14 cellular contexts compared by ENCODE assay signal in the genomic region with DNA sequence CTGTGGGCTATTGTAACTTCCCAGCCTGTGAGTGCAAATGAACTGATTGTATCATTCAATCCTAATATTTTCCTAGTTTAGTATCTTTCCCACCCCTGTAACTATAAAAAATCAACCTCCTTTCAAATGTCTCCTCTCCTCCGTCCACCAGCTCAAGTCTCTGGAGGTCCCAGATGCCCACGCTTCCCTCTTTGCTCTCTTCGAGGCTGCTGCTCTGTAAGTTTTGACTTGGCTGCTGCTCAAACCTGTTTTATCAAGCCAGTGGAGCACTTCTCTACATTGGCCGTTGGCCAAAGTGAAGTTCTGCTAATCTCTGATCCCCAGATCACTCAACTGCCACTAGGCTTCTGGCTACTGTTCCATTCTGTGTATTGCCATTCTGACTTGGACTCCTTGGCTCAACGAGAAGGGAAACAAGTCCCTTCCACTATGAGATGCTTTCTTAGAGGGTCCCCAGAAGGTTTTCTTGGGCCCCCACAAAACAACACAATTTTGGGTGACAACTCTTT.
DNase-seq lines count a peak whose midpoint lies in the region; ATAC-seq, FAIRE-seq and TF ChIP-seq lines count a peak whose summit lies in the region.
"Had no signal": no experiment of that assay in that cellular context is flagged by ENCODE, and none has a peak within 500 bp of the region (broad histone marks: within the 10 kb centered on the region; RNA-seq: fewer than 3 reads in every experiment).

No MANE protein-coding gene starts in this region.

- FAIRE-seq in urothelium cell line (lab: Jason Lieb, UNC): no peak

- no peaks in the 10 kb centered on the region for H3K9me3 ChIP-seq in tibial artery
- H3K9me3 ChIP-seq: spleen had no signal

- intact Hi-C loops in tibial artery (cut with DNase I; ENCODE audit: low total_unique reads): no loop called here

- H3K27me3 ChIP-seq in tibial artery: no peaks in the 10 kb centered on the region

- in situ Hi-C loops in GM13976 (cut with MboI; ENCODE audit: low sequenced_read_pairs, unreplicated experiment): no loop called here

- H3K36me3 ChIP-seq in tibial artery: no peaks in the 10 kb centered on the region
- H3K36me3 ChIP-seq: spleen had no signal

- DNase-seq in GM13976 (ENCODE audit: low spot score): peak; percentile 23
- DNase-seq in NCI-H446 treated with DMSO at 0.1 percent for 48 hours (lab: John Stamatoyannopoulos, UW): peak; percentile 8
- DNase-seq in left lobe of liver (ENCODE audit: low spot score): peak; percentile 71
- no peak for DNase-seq in NCI-H2107 treated with DMSO at 0.1 percent for 48 hours (lab: John Stamatoyannopoulos, UW; ENCODE audit: unreplicated experiment)
- DNase-seq in urothelium cell line (ENCODE audit: low spot score): no peak
- no peak for DNase-seq in tibial artery
- DNase-seq: DND-41; foreskin fibroblast; NCI-H2029; spleen; stimulated activated naive CD4-positive, alpha-beta T cell treated with Interleukin-2 at 50 U/mL for 16 hours; T-helper 1 cell had no signal

- H3K4me1 ChIP-seq in tibial artery: no peaks in the 10 kb centered on the region
- H3K4me1 ChIP-seq: spleen had no signal

- ATAC-seq in GM21737 (IDR thresholded peaks at IDR 0.05; ENCODE audit: unreplicated experiment) (peak; percentile 44), left lobe of liver (peak; percentile 93), GM21717 (IDR thresholded peaks at IDR 0.05; ENCODE audit: unreplicated experiment) (no peak)

- H3K27ac ChIP-seq in tibial artery: no peak overlapping the region
- H3K27ac ChIP-seq: spleen had no signal

- no peak overlapping the region for H3K4me3 ChIP-seq in tibial artery
- H3K4me3 ChIP-seq: spleen had no signal

- TF ChIP-seq CTCF in GM13976 (IDR thresholded peaks at IDR 0.05; ENCODE audit: borderline replicate concordance, control extremely low read depth, extremely low read depth, insufficient read depth, missing control alignments) (no peak), tibial artery (IDR thresholded peaks at IDR 0.05) (no peak)

Comparison
In these comparisons a context has a peak if more than half of its experiments do, and no peak if none do; other contexts are left out.
1. DNase-seq: peak in GM13976 (single experiment), NCI-H446 treated with DMSO at 0.1 percent for 48 hours (single experiment) and left lobe of liver (single experiment); none in NCI-H2107 treated with DMSO at 0.1 percent for 48 hours (single experiment), urothelium cell line (single experiment) and tibial artery (0 of 2).